1 cellular context compared by ENCODE assay signal in genomic region chr1:155884028-155884950, GRCh38.
TF ChIP-seq lines count a peak whose summit lies in the region.

No MANE protein-coding gene starts in this region.

TF ChIP-seq in GM12878, 131 proteins besides CTCF, POLR2A, EP300 and RAD21:
- no peak for TF ChIP-seq MEF2A (IDR thresholded peaks at IDR 0.05; ENCODE audit: insufficient read depth, low read depth, low read length)
- TF ChIP-seq ZNF687 (IDR thresholded peaks at IDR 0.05), result no peak
- TF ChIP-seq ATF2 (IDR thresholded peaks at IDR 0.05; ENCODE audit: low read length), result no peak
